8 cellular contexts compared by ENCODE assay signal in the genomic region with DNA sequence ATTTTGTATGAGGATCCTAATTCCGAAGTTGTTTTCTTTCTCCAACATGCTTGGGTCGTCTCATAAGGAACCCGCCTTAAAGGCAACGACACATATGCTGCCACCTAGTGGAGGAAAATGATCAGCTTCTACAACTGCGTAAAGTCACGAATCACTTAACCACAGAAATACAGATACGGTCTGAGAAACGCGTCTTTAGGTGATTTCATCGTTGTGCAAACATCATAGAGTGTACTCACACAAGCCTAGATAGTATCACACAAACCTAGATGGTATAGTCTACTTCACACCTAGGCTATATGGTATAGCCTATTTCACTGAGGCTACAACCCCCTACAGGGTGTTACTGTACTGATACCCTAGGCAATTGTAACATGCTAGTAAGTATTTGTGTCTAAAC. TPM values are rescaled to one million over a fixed set of nuclear protein-coding genes. Genes with fewer than 3 reads are reported as not detected.
DNase-seq lines count a peak whose midpoint lies in the region; ATAC-seq and TF ChIP-seq lines count a peak whose summit lies in the region.

No MANE protein-coding gene starts in this region.

- H3K4me2 ChIP-seq in hepatocyte (no peak overlapping the region), smooth muscle cell (no peak overlapping the region)

- H3F3A ChIP-seq in smooth muscle cell (ENCODE audit: low read depth) = no peaks in the 10 kb centered on the region

- H3K9me3 ChIP-seq in ascending aorta (no peaks in the 10 kb centered on the region), hepatocyte (ENCODE audit: low read depth) (no peaks in the 10 kb centered on the region), smooth muscle cell (replicated peaks; ENCODE audit: low read depth) (no peaks in the 10 kb centered on the region)

- H3K27ac ChIP-seq in ascending aorta (peak overlapping the region; percentile 46 to 52), hepatocyte (no peak overlapping the region), smooth muscle cell (ENCODE audit: low read depth) (no peak overlapping the region)

- in situ Hi-C loops in SK-MEL-5 (cut with HindIII; ENCODE audit: low pct_unique_long_range_greater_than_20kb, low sequenced_read_pairs) = loop anchor here (25.0 kb wide), 1 partner anchor 105 kb away; no protein-coding TSS in a partner anchor

- H3K27me3 ChIP-seq in ascending aorta = no peaks in the 10 kb centered on the region
- H3K27me3 ChIP-seq in hepatocyte = no peaks in the 10 kb centered on the region
- H3K27me3 ChIP-seq in smooth muscle cell (ENCODE audit: low read depth) = peaks cover 4% of the 10 kb centered on the region

- H3K9ac ChIP-seq in smooth muscle cell (ENCODE audit: low read depth) = no peak overlapping the region

- ATAC-seq in GM21447 (IDR thresholded peaks at IDR 0.05; ENCODE audit: unreplicated experiment) = peak; percentile 48
- ATAC-seq in HG02840 (IDR thresholded peaks at IDR 0.05; ENCODE audit: low FRiP score, unreplicated experiment) = no peak

- WGBS in hepatocyte (ENCODE audit: low lambda C conversion rate, missing lambda C conversion rate) = 6% methylated on average over 10 of the region's 10 CpGs
- 6% methylated on average over 10 of the region's 10 CpGs for WGBS in smooth muscle cell (ENCODE audit: low lambda C conversion rate)

- H3K4me1 ChIP-seq in ascending aorta = peaks cover 0 to 15% of the 10 kb centered on the region in 2 donors
- no peaks in the 10 kb centered on the region for H3K4me1 ChIP-seq in hepatocyte (ENCODE audit: insufficient read depth)
- H3K4me1 ChIP-seq in smooth muscle cell (ENCODE audit: low read depth) = no peaks in the 10 kb centered on the region

- H4K20me1 ChIP-seq in hepatocyte (ENCODE audit: insufficient read depth, poor library complexity, severe bottlenecking) (no peaks in the 10 kb centered on the region), smooth muscle cell (ENCODE audit: low read depth) (no peaks in the 10 kb centered on the region)

- DNase-seq in D341Med (ENCODE audit: low spot score) (peak; percentile 69), MV-4-11 (lab: John Stamatoyannopoulos, UW) (peak; percentile 88), SK-MEL-5 (ENCODE audit: low read depth, low spot score) (peak; percentile 90), ascending aorta (ENCODE audit: low spot score in 2 of 2) (peak in 1 of 2 donors; percentile 84), hepatocyte (ENCODE audit: low spot score) (peak; percentile 93), smooth muscle cell (lab: John Stamatoyannopoulos, UW; ENCODE audit: unreplicated experiment) (no peak)

- no peak overlapping the region for H3K4me3 ChIP-seq in ascending aorta
- no peak overlapping the region for H3K4me3 ChIP-seq in hepatocyte
- H3K4me3 ChIP-seq in smooth muscle cell = no peak overlapping the region

- intact Hi-C loops in ascending aorta (cut with DNase I) = loop anchor here (1.0 kb wide), 2 partner anchors 28 to 70 kb away; no protein-coding TSS in a partner anchor

- no peaks in the 10 kb centered on the region for H3K79me2 ChIP-seq in hepatocyte
- H3K79me2 ChIP-seq in smooth muscle cell (ENCODE audit: low read depth) = no peaks in the 10 kb centered on the region

- TF ChIP-seq CTCF in ascending aorta (IDR thresholded peaks at IDR 0.05) = peak; percentile 79 to 85 (median 82)
- peak; percentile 89 for TF ChIP-seq CTCF in hepatocyte (IDR thresholded peaks at IDR 0.05; ENCODE audit: poor library complexity)
- TF ChIP-seq CTCF in smooth muscle cell (IDR thresholded peaks at IDR 0.05; ENCODE audit: borderline replicate concordance, insufficient read depth, poor library complexity, severe bottlenecking) = peak; percentile 90

- H2AFZ ChIP-seq in hepatocyte (no peak overlapping the region), smooth muscle cell (ENCODE audit: low read depth) (no peak overlapping the region)

- H3K36me3 ChIP-seq in ascending aorta (no peaks in the 10 kb centered on the region), hepatocyte (replicated peaks; ENCODE audit: insufficient read depth, low read depth) (no peaks in the 10 kb centered on the region), smooth muscle cell (ENCODE audit: low read depth) (no peaks in the 10 kb centered on the region)

- H3K9me2 ChIP-seq in hepatocyte (replicated peaks; ENCODE audit: insufficient read depth) = no peaks in the 10 kb centered on the region

RNA-seq across cellular contexts. Expression of a gene that starts 13.1 kb away (rescaled TPM):
- total RNA-seq in SK-MEL-5 (2014; rRNA removed; shearing (Covaris generic)) = not detected in 2 replicates
- not detected in 2 replicates for polyA plus RNA-seq in SK-MEL-5 (2015; cell fraction: cytosol; rRNA removed)
- polyA plus RNA-seq in SK-MEL-5 (2015; cell fraction: nucleus; rRNA removed) = 0.53 TPM in 1 of 2 replicates, not detected in the other
- total RNA-seq in ascending aorta (not detected), hepatocyte (not detected in 2 replicates), smooth muscle cell (not detected in 2 replicates)
- polyA plus RNA-seq in hepatocyte (1.0 TPM in 1 of 2 replicates, not detected in the other), smooth muscle cell (not detected in 2 replicates)

RNA-seq across cellular contexts. Expression of a gene that starts 39.3 kb away (rescaled TPM):
- not detected in 2 replicates for total RNA-seq in SK-MEL-5 (2014; rRNA removed; shearing (Covaris generic))
- polyA plus RNA-seq in SK-MEL-5 (2015; cell fraction: cytosol; rRNA removed) = not detected in 2 replicates
- not detected in 2 replicates for polyA plus RNA-seq in SK-MEL-5 (2015; cell fraction: nucleus; rRNA removed)
- total RNA-seq in ascending aorta = not detected
- total RNA-seq in hepatocyte = 13.0 and 27.6 TPM in 2 replicates
- 1.1 and 3.3 TPM in 2 replicates for polyA plus RNA-seq in hepatocyte
- not detected in 2 replicates for total RNA-seq in smooth muscle cell
- not detected in 2 replicates for polyA plus RNA-seq in smooth muscle cell

RNA-seq across cellular contexts. Expression of a gene that starts 46.5 kb away (rescaled TPM):
- 12.0 and 16.9 TPM in 2 replicates for total RNA-seq in SK-MEL-5 (2014; rRNA removed; shearing (Covaris generic))
- 19.5 and 22.6 TPM in 2 replicates for polyA plus RNA-seq in SK-MEL-5 (2015; cell fraction: cytosol; rRNA removed)
- polyA plus RNA-seq in SK-MEL-5 (2015; cell fraction: nucleus; rRNA removed) = 18.2 and 37.9 TPM in 2 replicates
- 239 TPM for total RNA-seq in ascending aorta
- 2.0 and 2.9 TPM in 2 replicates for total RNA-seq in hepatocyte
- 1.3 and 2.1 TPM in 2 replicates for polyA plus RNA-seq in hepatocyte
- total RNA-seq in smooth muscle cell = 5.2 and 6.5 TPM in 2 replicates
- 4.6 and 5.2 TPM in 2 replicates for polyA plus RNA-seq in smooth muscle cell

Comparison
In these comparisons a context has a peak if more than half of its experiments do, and no peak if none do; other contexts are left out.
1. H3K27ac ChIP-seq: peak in ascending aorta (2 of 2); none in hepatocyte (single experiment) and smooth muscle cell (single experiment).
2. RNA of a gene that starts 39.3 kb away (total RNA-seq): 13.0 to 27.6 TPM in hepatocyte; not detected in SK-MEL-5, not detected in ascending aorta (single experiment) and not detected in smooth muscle cell; every median in the first group is over 10 times any median in the second.
3. RNA of a gene that starts 46.5 kb away (total RNA-seq): 239 TPM in ascending aorta (single experiment); 12.0 to 16.9 TPM in SK-MEL-5, 5.2 to 6.5 TPM in smooth muscle cell and 2.0 to 2.9 TPM in hepatocyte; every median in the first group is over 10 times any median in the second.
4. Peak in every context shown above with its lines, with median percentiles within 50 percentile points of each other: CTCF ChIP-seq.